19 cellular contexts compared by ENCODE assay signal in the genomic region with DNA sequence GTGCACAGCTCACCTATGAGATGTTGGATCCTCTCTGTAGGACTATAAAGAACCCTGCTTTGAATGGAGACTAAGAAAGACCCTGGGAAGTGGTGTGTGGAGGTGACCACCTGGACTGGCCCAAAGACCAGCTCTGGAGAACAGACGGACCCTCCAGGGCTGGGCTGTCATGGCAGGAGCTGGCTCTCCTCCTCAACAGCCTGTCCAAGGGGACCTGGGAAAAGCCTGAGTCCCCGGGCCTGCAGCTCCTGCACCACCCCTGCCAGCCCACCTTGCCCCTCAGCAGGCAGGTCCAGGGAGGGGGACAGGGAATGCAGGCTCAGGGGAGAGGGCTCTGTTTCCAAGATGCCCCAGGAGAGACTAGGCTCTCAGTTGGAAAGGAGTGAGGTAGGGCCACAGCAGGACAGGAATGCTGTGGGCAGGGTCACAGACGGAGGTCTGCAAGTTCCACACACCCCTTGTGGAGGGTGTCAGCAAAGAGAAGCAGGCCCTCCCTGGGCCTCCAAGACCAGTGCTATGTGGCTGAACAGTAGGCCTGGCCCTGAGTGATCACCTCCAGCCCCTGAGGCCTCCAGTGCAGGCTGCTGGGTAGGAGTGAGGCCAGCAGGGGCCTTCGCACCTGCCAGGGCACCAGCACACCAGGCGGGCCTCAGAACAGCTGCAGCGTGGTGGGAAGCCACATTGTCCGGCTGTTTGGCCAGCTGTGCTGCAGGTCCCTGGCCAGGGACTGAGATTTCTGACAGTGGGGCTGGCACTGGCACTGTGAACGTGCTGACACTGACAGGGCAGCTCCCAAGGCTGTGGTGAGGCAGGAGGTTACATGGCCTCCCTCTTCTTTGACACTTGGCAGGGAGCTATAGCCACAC.
DNase-seq lines count a peak whose midpoint lies in the region; ATAC-seq and TF ChIP-seq lines count a peak whose summit lies in the region.
"Had no signal": no experiment of that assay in that cellular context is flagged by ENCODE, and none has a peak within 500 bp of the region (broad histone marks: within the 10 kb centered on the region; RNA-seq: fewer than 3 reads in every experiment).

No MANE protein-coding gene starts in this region.

- H3K4me1 ChIP-seq in BLaER1 (peaks cover 40% of the 10 kb centered on the region), colonic mucosa (no peaks in the 10 kb centered on the region)
- H3K4me1 ChIP-seq: neural progenitor cell had no signal

- DNase-seq in NCI-H345 (lab: John Stamatoyannopoulos, UW) (peak; percentile 33), NCI-H345 treated with DMSO at 0.1 percent for 48 hours (lab: John Stamatoyannopoulos, UW; ENCODE audit: unreplicated experiment) (no peak), colonic mucosa (peak; percentile 11), osteocyte (ENCODE audit: extremely low spot score, unreplicated experiment) (peak; percentile 82)
- DNase-seq: 8988T; activated gamma-delta T cell; NCI-H1436 treated with DMSO at 0.1 percent for 48 hours; stimulated activated CD4-positive, alpha-beta T cell treated with anti-CD3 and anti-CD28 coated beads, Interleukin-12 subunit alpha, Interleukin-12 subunit beta, amount 100 ng/mL, for 4 hours; stimulated activated CD4-positive, alpha-beta T cell treated with anti-CD3 and anti-CD28 coated beads, Interleukin-4, amount 100 ng/mL, for 4 hours; stimulated activated naive CD8-positive, alpha-beta T cell treated with anti-CD3 and anti-CD28 coated beads, Interleukin-15, Interleukin-2, amounts not matched to agents 100 U/mL and 50 U/mL, for 24 hours; SW 1271; trophoblast cell had no signal

- no peak overlapping the region for H3K4me3 Mint-ChIP-seq in osteocyte (ENCODE audit: unreplicated experiment)
- H3K4me3 Mint-ChIP-seq: dendritic cell treated with granulocyte-macrophage colony-stimulating factor and Interleukin-4, amounts not matched to agents 40 ng/mL and 50 ng/mL, for 4 days had no signal

- peaks cover 31% of the 10 kb centered on the region for H3K27me3 Mint-ChIP-seq in osteocyte (ENCODE audit: unreplicated experiment)

- H3K27ac Mint-ChIP-seq in osteocyte (ENCODE audit: unreplicated experiment): no peak overlapping the region
- H3K27ac Mint-ChIP-seq: dendritic cell treated with granulocyte-macrophage colony-stimulating factor and Interleukin-4, amounts not matched to agents 40 ng/mL and 50 ng/mL, for 4 days had no signal

- H3K36me3 Mint-ChIP-seq in osteocyte (ENCODE audit: unreplicated experiment): peaks cover 5% of the 10 kb centered on the region
- H3K36me3 Mint-ChIP-seq: neural progenitor cell had no signal

- H3K4me3 ChIP-seq in BLaER1 (no peak overlapping the region), colonic mucosa (no peak overlapping the region)
- H3K4me3 ChIP-seq: mucosa of descending colon, neural progenitor cell had no signal

- intact Hi-C loops in colonic mucosa (cut with DNase I): no loop called here

- no peaks in the 10 kb centered on the region for H3K36me3 ChIP-seq in BLaER1
- no peaks in the 10 kb centered on the region for H3K36me3 ChIP-seq in colonic mucosa
- H3K36me3 ChIP-seq: neural progenitor cell had no signal

- ATAC-seq in HG03342 (IDR thresholded peaks at IDR 0.05; ENCODE audit: unreplicated experiment): no peak
- no peak for ATAC-seq in GM19395 (IDR thresholded peaks at IDR 0.05; ENCODE audit: unreplicated experiment)
- no peak for ATAC-seq in GM18519 (IDR thresholded peaks at IDR 0.05; ENCODE audit: low FRiP score, unreplicated experiment)
- ATAC-seq: mucosa of descending colon; stimulated activated naive CD8-positive, alpha-beta T cell treated with anti-CD3 and anti-CD28 coated beads, Interleukin-15, Interleukin-2, amounts not matched to agents 100 U/mL and 50 U/mL, for 24 hours had no signal

- H3K9me3 ChIP-seq in BLaER1 (peaks cover 19% of the 10 kb centered on the region), colonic mucosa (no peaks in the 10 kb centered on the region)

- no peaks in the 10 kb centered on the region for H4K20me1 ChIP-seq in BLaER1

- H3K27me3 ChIP-seq in BLaER1 (no peaks in the 10 kb centered on the region), colonic mucosa (no peaks in the 10 kb centered on the region)
- H3K27me3 ChIP-seq: neural progenitor cell had no signal

- H3K27ac ChIP-seq in BLaER1 (peak overlapping the region; percentile 54), colonic mucosa (no peak overlapping the region)
- H3K27ac ChIP-seq: neural progenitor cell had no signal

- TF ChIP-seq CTCF in colonic mucosa (IDR thresholded peaks at IDR 0.05) (no peak), osteocyte (IDR thresholded peaks at IDR 0.05) (no peak)

- no peaks in the 10 kb centered on the region for H3K4me1 Mint-ChIP-seq in osteocyte (ENCODE audit: unreplicated experiment)
- H3K4me1 Mint-ChIP-seq: neural progenitor cell had no signal

- peak overlapping the region; percentile 24; the same call in 1 of the 2 replicates for H3K4me2 ChIP-seq in BLaER1
- H3K4me2 ChIP-seq: neural progenitor cell had no signal

- H3K9me3 Mint-ChIP-seq in osteocyte (ENCODE audit: unreplicated experiment): peaks cover 24% of the 10 kb centered on the region

- H3K9ac ChIP-seq in BLaER1: no peak overlapping the region
- H3K9ac ChIP-seq in colonic mucosa (ENCODE audit: low read depth in 2 of 2, low read length in 2 of 2): no peak overlapping the region
- H3K9ac ChIP-seq: neural progenitor cell had no signal
